8 cellular contexts compared by ENCODE assay signal in genomic region chr14:85533821-85534271, GRCh38. TPM values are rescaled to one million over a fixed set of nuclear protein-coding genes. Genes with fewer than 3 reads are reported as not detected.
DNase-seq lines count a peak whose midpoint lies in the region; ATAC-seq and TF ChIP-seq lines count a peak whose summit lies in the region.

No MANE protein-coding gene starts in this region.

- 0 to 1% methylated on average over 11 to 23 of the region's 35 CpGs for WGBS in tibial nerve, 2 donors

- peaks cover 0 to 58% (median 5%) of the 10 kb centered on the region in 4 donors for H3K4me1 ChIP-seq in tibial nerve

- DNase-seq in NCI-H1092 treated with DMSO at 0.1 percent for 48 hours (lab: John Stamatoyannopoulos, UW) (peak; percentile 44), NCI-H1092 (lab: John Stamatoyannopoulos, UW) (no peak), cardiac fibroblast (ENCODE audit: low read depth in 2 of 2) (peak in 1 of 2 donors; percentile 32), kidney epithelial cell (ENCODE audit: low read depth) (no peak), tibial nerve (ENCODE audit: low spot score in 2 of 2) (no peak)
- DNase-seq in activated CD4-positive, alpha-beta T cell treated with anti-CD3 and anti-CD28 coated beads for 4 hours = no peak
- DNase-seq in activated CD8-positive, alpha-beta memory T cell treated with anti-CD3 and anti-CD28 coated beads for 24 hours = no peak

- no peak for TF ChIP-seq EP300 in tibial nerve (IDR thresholded peaks at IDR 0.05)

- H3K4me3 ChIP-seq in cardiac fibroblast (replicated peaks in 1 of 2; ENCODE audit: low read depth in 2 of 2, low read length in 2 of 2) (peak overlapping the region; percentile 83 to 93), kidney epithelial cell (ENCODE audit: low read depth, low read length) (peak overlapping the region; percentile 58), tibial nerve (peak overlapping the region; percentile 51 to 74 (median 61))

- H3K27ac ChIP-seq in tibial nerve = peak overlapping the region; percentile 39 to 91 (median 77)

- TF ChIP-seq CTCF in cardiac fibroblast (IDR thresholded peaks at IDR 0.05; ENCODE audit: low read depth, low read length) (no peak), kidney epithelial cell (IDR thresholded peaks at IDR 0.05; ENCODE audit: insufficient read depth, low read length, poor library complexity, severe bottlenecking) (no peak), tibial nerve (IDR thresholded peaks at IDR 0.05) (no peak)

- H3K36me3 ChIP-seq in kidney epithelial cell (ENCODE audit: control insufficient read depth, insufficient read depth, low read length) (no peaks in the 10 kb centered on the region), tibial nerve (no peaks in the 10 kb centered on the region)

- H3K27me3 ChIP-seq in kidney epithelial cell (ENCODE audit: control insufficient read depth, insufficient read depth, low read length) (peaks cover 46% of the 10 kb centered on the region), tibial nerve (peaks cover 0 to 10% of the 10 kb centered on the region in 2 donors)

- ATAC-seq in HG02884 (IDR thresholded peaks at IDR 0.05; ENCODE audit: unreplicated experiment) = no peak

- no peaks in the 10 kb centered on the region for H3K9me3 ChIP-seq in tibial nerve

- no peak for TF ChIP-seq POLR2A in tibial nerve (IDR thresholded peaks at IDR 0.05)

RNA-seq across cellular contexts. Expression of gene FLRT2, which starts 3.9 kb away (rescaled TPM):
- total RNA-seq in kidney epithelial cell (8.1 and 14.7 TPM in 2 replicates), tibial nerve (100 to 1,000 TPM in 1 of 4 donors, 10 to 100 TPM in 3; 26.4 to 109 (median 71.6) TPM)
